Comparison of ENCODE assay signal across 8 cellular contexts in genomic region chr17:80219777-80220708, GRCh38. TPM values are rescaled to one million over a fixed set of nuclear protein-coding genes. Genes with fewer than 3 reads are reported as not detected.
DNase-seq lines count a peak whose midpoint lies in the region; ATAC-seq, FAIRE-seq and TF ChIP-seq lines count a peak whose summit lies in the region.

TSS of gene SGSH (minus strand) at chr17:80220333. CDS start at chr17:80220313, 20 bp downstream.
TSS of gene SLC26A11 (plus strand) at chr17:80220427. CDS start at chr17:80221561, 1,134 bp downstream.

- RAD21 ChIA-PET in GM12878 (lab: Charles Lee; ENCODE audit: unreplicated experiment) = interaction anchor here (0.8 to 2.2 kb wide), 3 partner anchors 25 to 43 kb away, joined by 3 to 10 read pairs (median 3); no protein-coding TSS in a partner anchor

- ATAC-seq in GM19438 (IDR thresholded peaks at IDR 0.05; ENCODE audit: low read depth, unreplicated experiment) = peak; percentile 30
- peak; percentile 85 for ATAC-seq in GM12878

- POLR2A ChIA-PET in GM12878 (lab: Charles Lee) = interaction anchor here (0.6 to 1.5 kb wide), 7 partner anchors 15 to 519 kb away, joined by 3 to 5 read pairs (median 3); no protein-coding TSS in a partner anchor

- H2AFZ ChIP-seq in Loucy (ENCODE audit: low read length) = no peak within 1 kb of the TSS
- peak within 1 kb of the TSS; percentile 78 for H2AFZ ChIP-seq in GM12878 (ENCODE audit: control insufficient read depth, low read depth, low read length)

- H3K4me3 ChIP-seq in Loucy (ENCODE audit: low read length, poor library complexity, severe bottlenecking) = no peak within 1 kb of the TSS
- peak within 1 kb of the TSS; percentile 94 for H3K4me3 ChIP-seq in GM12878
- peak within 1 kb of the TSS; percentile 89 for H3K4me3 ChIP-seq in iPS DF 6.9 (ENCODE audit: low read length)
- H3K4me3 ChIP-seq in skeletal muscle cell (ENCODE audit: low read depth, low read length) = peak within 1 kb of the TSS; percentile 79

- H3K9me3 ChIP-seq in Loucy (ENCODE audit: insufficient read depth, low read depth, low read length) (no peaks in the 10 kb centered on the region), GM12878 (replicated peaks; ENCODE audit: control insufficient read depth, insufficient read depth, low read length) (no peaks in the 10 kb centered on the region), iPS DF 6.9 (ENCODE audit: control insufficient read depth, insufficient read depth, low read length) (no peaks in the 10 kb centered on the region)

- no peak for FAIRE-seq in GM12878 (lab: Jason Lieb, UNC)

- H3K27me3 ChIP-seq in Loucy (ENCODE audit: insufficient read depth, low read length, poor library complexity, severe bottlenecking) (peaks cover 16% of the 10 kb centered on the region), GM12878 (replicated peaks in 1 of 2; ENCODE audit: control insufficient read depth in 2 of 2, insufficient read depth in 2 of 2, low read length in 1 of 2) (no peaks in the 10 kb centered on the region), iPS DF 6.9 (ENCODE audit: control insufficient read depth, insufficient read depth, low read length) (no peaks in the 10 kb centered on the region)

- H3K79me2 ChIP-seq in Loucy (ENCODE audit: insufficient read depth, low read length) (no peaks in the 10 kb centered on the region), GM12878 (ENCODE audit: control insufficient read depth, insufficient read depth, low read length) (peaks cover 4% of the 10 kb centered on the region)

- SMC1A ChIA-PET in GM12878 (lab: Charles Lee; ENCODE audit: uncharacterized antibody, unreplicated experiment) = interaction anchor here (1.0 to 2.0 kb wide), 2 partner anchors 24 to 46 kb away, joined by 4 to 8 read pairs; no protein-coding TSS in a partner anchor

- peak within 1 kb of the TSS; percentile 40 for H3K4me2 ChIP-seq in Loucy (ENCODE audit: low read depth, low read length, poor library complexity, severe bottlenecking)
- H3K4me2 ChIP-seq in GM12878 (ENCODE audit: control insufficient read depth, insufficient read depth) = peak within 1 kb of the TSS; percentile 90

- in situ Hi-C loops in GM12878 (cut with MboI) = no loop called here

- H3K27ac ChIP-seq in GM12878 (ENCODE audit: control insufficient read depth, insufficient read depth) (peak within 1 kb of the TSS; percentile 75), iPS DF 6.9 (ENCODE audit: low read length) (no peak within 1 kb of the TSS)

- H3K36me3 ChIP-seq in Loucy (ENCODE audit: insufficient read depth, low read length) = no peaks in the 10 kb centered on the region
- peaks cover 0 to 5% of the 10 kb centered on the region in 2 experiments; a peak in 2 of 4 replicates for H3K36me3 ChIP-seq in GM12878 (ENCODE audit: control insufficient read depth in 2 of 2, insufficient read depth in 2 of 2, low read length in 1 of 2)
- H3K36me3 ChIP-seq in iPS DF 6.9 (ENCODE audit: control insufficient read depth, insufficient read depth, low read length) = peaks cover 6% of the 10 kb centered on the region

- 2% methylated on average over 32 of the region's 80 CpGs for WGBS in GM12878 (ENCODE audit: insufficient coverage, insufficient replicate concordance, low lambda C conversion rate, missing lambda C conversion rate)
- no CpG with 5 or more reads among the region's 80 CpGs for WGBS in iPS DF 6.9 (ENCODE audit: insufficient coverage, insufficient read length)

- BruUV-seq in GM12878 (replicated peaks; lab: Mats Ljungman, UMichigan) = no TSS peak

- TF ChIP-seq EP300 in GM12878 (IDR thresholded peaks at IDR 0.05; ENCODE audit: borderline replicate concordance in 1 of 2, control insufficient read depth in 1 of 2, low read depth in 2 of 2, low read length in 2 of 2) = 0 out of 4 replicates have a peak, but pooled peaks of 1 of the 2 experiments have one; percentile 4

- DNase-seq in C1 segment of cervical spinal cord (lab: John Stamatoyannopoulos, UW) = peak in 11 of 14 donors; percentile 21 to 73 (median 45)
- peak; percentile 53 for DNase-seq in T-helper 9 cell
- no peak for DNase-seq in GM12878 (ENCODE audit: low read depth, low spot score)
- peak; percentile 33 for DNase-seq in iPS DF 6.9 (ENCODE audit: low read depth, low spot score)
- DNase-seq in skeletal muscle cell (ENCODE audit: low read depth) = no peak
- no peak for DNase-seq in SIG-M5 treated with dmso at 0.1 percent for 504 hours (lab: John Stamatoyannopoulos, UW; ENCODE audit: unreplicated experiment)

- H3K9me2 ChIP-seq in Loucy (replicated peaks; ENCODE audit: low read depth, low read length) = no peaks in the 10 kb centered on the region

- H4K20me1 ChIP-seq in Loucy (ENCODE audit: insufficient read depth, low read length, poor library complexity, severe bottlenecking) (no peaks in the 10 kb centered on the region), GM12878 (ENCODE audit: control insufficient read depth, insufficient read depth) (no peaks in the 10 kb centered on the region; the same call in 1 of the 2 replicates)

- intact Hi-C loops in GM12878 (cut with micrococcal nuclease; ENCODE audit: unreplicated experiment) = loop anchor here (5.0 kb wide), 1 partner anchor 32 kb away; no protein-coding TSS in a partner anchor

- H3F3A ChIP-seq in Loucy (ENCODE audit: low read depth) = no peaks in the 10 kb centered on the region

- TF ChIP-seq CTCF in Loucy (conservative IDR thresholded peaks at IDR 0.05; ENCODE audit: low read length) = no peak
- no peak for TF ChIP-seq CTCF in GM12878 (IDR thresholded peaks at IDR 0.05 in 2 of 3, conservative IDR thresholded peaks at IDR 0.05 in 1 of 3; ENCODE audit: control insufficient read depth in 2 of 3, extremely low read depth in 1 of 3, insufficient read depth in 1 of 3, low read depth in 3 of 3, low read length in 3 of 3)

- peak; percentile 73 for TF ChIP-seq POLR2A in GM12878 (IDR thresholded peaks at IDR 0.05; ENCODE audit: low read depth, low read length)

- H3K4me1 ChIP-seq in Loucy (ENCODE audit: insufficient read depth, low read length, poor library complexity, severe bottlenecking) (peaks cover 7% of the 10 kb centered on the region), GM12878 (ENCODE audit: control insufficient read depth, insufficient read depth, low read length) (peaks cover 4% of the 10 kb centered on the region), iPS DF 6.9 (ENCODE audit: control insufficient read depth, insufficient read depth, low read length) (no peaks in the 10 kb centered on the region; the same call in 1 of the 2 replicates)

- CTCF ChIA-PET in GM12878 (lab: Yijun Ruan, JAX) = interaction anchor here (0.9 kb wide), 1 partner anchor 23 kb away, joined by 3 read pairs; no protein-coding TSS in a partner anchor

- TF ChIP-seq RAD21 in GM12878 (IDR thresholded peaks at IDR 0.05; ENCODE audit: insufficient read depth, low read depth, low read length) = no peak

- H3K9ac ChIP-seq in Loucy (ENCODE audit: low read depth, low read length, poor library complexity, severe bottlenecking) = no peak within 1 kb of the TSS
- peak within 1 kb of the TSS; percentile 80 for H3K9ac ChIP-seq in GM12878 (ENCODE audit: control insufficient read depth, insufficient read depth, low read length)

TF ChIP-seq in GM12878, 131 proteins besides CTCF, POLR2A, EP300 and RAD21 (continues in another document):
- TF ChIP-seq MEF2B (IDR thresholded peaks at IDR 0.05; ENCODE audit: partially characterized antibody, poor library complexity, severe bottlenecking) (peak; percentile 78), NFIC (IDR thresholded peaks at IDR 0.05; ENCODE audit: low read depth, low read length) (no peak), CBX5 (IDR thresholded peaks at IDR 0.05; ENCODE audit: low read depth) (no peak), IKZF2 (IDR thresholded peaks at IDR 0.05) (0 out of 4 replicates have a peak, but pooled peaks have one; percentile 0 to 13)

RNA-seq across cellular contexts. Expression of gene SGSH, which starts in this region (rescaled TPM):
- total RNA-seq in GM12878 (2013; cell fraction: nucleolus; rRNA removed) = 53.8 and 65.3 TPM in 2 replicates
- total RNA-seq in GM12878 (2014; rRNA removed) (4.4 and 4.5 TPM in 2 replicates), GM12878 (2014; rRNA removed; fragmentation: Illumina TruSeq; extraction: Trizol) (3.4 and 3.9 TPM in 2 replicates), GM12878 (2021) (12.0 and 16.0 TPM in 2 replicates)
- 11.0 TPM for polyA plus RNA-seq in GM12878 (2011; ENCODE audit: low read depth)
- polyA plus RNA-seq in GM12878 (2011; rRNA removed) (5.8 and 6.2 TPM in 2 replicates), GM12878 (2014; fragmentation: Illumina TruSeq; extraction: Trizol) (4.5 and 5.7 TPM in 2 replicates), GM12878 (2014; fragmentation: Nextera tagmentation; extraction: Ambion mirVana) (1 to 10 TPM in 1 of 2 experiments, under 1 TPM in 1; 0.13 to 1.3 TPM), GM12878 (2014; rRNA removed) (10.2 and 12.9 TPM in 2 replicates), GM12878 (2016; fragmentation: Nextera tagmentation; extraction: Ambion mirVana) (10 to 100 TPM; 14.0 to 17.2 TPM)
- polyA plus RNA-seq in GM12878 (2011; cell fraction: cytosol; rRNA removed) = 7.8 and 9.5 TPM in 2 replicates
- polyA plus RNA-seq in GM12878 (2011; cell fraction: nucleus; rRNA removed) = 69.7 and 83.3 TPM in 2 replicates
- polyA plus RNA-seq in GM12878 (2012) = 22.7 and 24.5 TPM in 2 replicates
- polyA minus RNA-seq in GM12878 (2011; rRNA and poly(A)+ RNA removed) = 3.8 and 4.3 TPM in 2 replicates
- 4.9 and 10.6 TPM in 2 replicates for polyA minus RNA-seq in GM12878 (2011; cell fraction: cytosol; rRNA and poly(A)+ RNA removed)
- 6.4 and 13.8 TPM in 2 replicates for polyA minus RNA-seq in GM12878 (2011; cell fraction: nucleus; rRNA and poly(A)+ RNA removed)

RNA-seq across cellular contexts. Expression of gene SLC26A11, which starts in this region (rescaled TPM):
- 14.5 and 18.3 TPM in 2 replicates for total RNA-seq in GM12878 (2013; cell fraction: nucleolus; rRNA removed)
- total RNA-seq in GM12878 (2014; rRNA removed) (2.1 and 3.3 TPM in 2 replicates), GM12878 (2014; rRNA removed; fragmentation: Illumina TruSeq; extraction: Trizol) (0.46 and 0.54 TPM in 2 replicates), GM12878 (2021) (1.5 and 2.2 TPM in 2 replicates)
- 2.1 TPM for polyA plus RNA-seq in GM12878 (2011; ENCODE audit: low read depth)
- polyA plus RNA-seq in GM12878 (2011; rRNA removed) (0.36 and 0.65 TPM in 2 replicates), GM12878 (2014; fragmentation: Illumina TruSeq; extraction: Trizol) (0.22 and 0.73 TPM in 2 replicates), GM12878 (2014; fragmentation: Nextera tagmentation; extraction: Ambion mirVana) (under 1 TPM in 1 of 2 experiments, not detected in 1; 0.05 TPM), GM12878 (2014; rRNA removed) (4.1 TPM in 2 replicates), GM12878 (2016; fragmentation: Nextera tagmentation; extraction: Ambion mirVana) (1 to 10 TPM; 1.2 to 2.2 TPM)
- 1.0 and 1.4 TPM in 2 replicates for polyA plus RNA-seq in GM12878 (2011; cell fraction: cytosol; rRNA removed)
- 12.5 and 13.2 TPM in 2 replicates for polyA plus RNA-seq in GM12878 (2011; cell fraction: nucleus; rRNA removed)
- 4.4 and 5.4 TPM in 2 replicates for polyA plus RNA-seq in GM12878 (2012)
- polyA minus RNA-seq in GM12878 (2011; rRNA and poly(A)+ RNA removed) = 0.44 and 0.46 TPM in 2 replicates
- not detected in 2 replicates for polyA minus RNA-seq in GM12878 (2011; cell fraction: cytosol; rRNA and poly(A)+ RNA removed)
- polyA minus RNA-seq in GM12878 (2011; cell fraction: nucleus; rRNA and poly(A)+ RNA removed) = 2.8 and 4.0 TPM in 2 replicates

Comparison
In these comparisons a context has a peak if more than half of its experiments do, and no peak if none do; other contexts are left out.
1. DNase-seq: peak in C1 segment of cervical spinal cord (11 of 14), T-helper 9 cell (single experiment) and iPS DF 6.9 (single experiment); none in GM12878 (single experiment), skeletal muscle cell (single experiment) and SIG-M5 treated with dmso at 0.1 percent for 504 hours (single experiment).